Comparison of ENCODE assay signal across 1 cellular context in the genomic region with DNA sequence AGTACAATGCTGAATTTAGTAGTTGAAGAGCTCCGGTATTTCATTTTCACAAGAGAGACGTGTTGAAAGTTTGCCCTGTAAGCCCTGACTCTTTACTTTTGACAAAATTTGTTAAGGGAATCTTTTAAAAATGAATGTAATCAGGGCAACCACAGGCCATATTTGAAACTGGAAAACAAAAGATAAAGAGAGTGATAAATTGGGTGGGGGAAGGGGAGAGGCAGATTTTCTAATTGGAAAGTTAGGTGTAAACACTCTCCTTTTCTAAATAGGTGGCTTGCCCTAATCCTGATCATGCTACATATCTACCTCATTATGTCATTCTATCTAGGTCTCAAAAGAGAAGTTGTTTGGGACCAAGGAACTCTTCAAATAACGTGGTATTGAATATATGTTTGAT.
TF ChIP-seq lines count a peak whose summit lies in the region.

No MANE protein-coding gene starts in this region.

TF ChIP-seq in K562, 482 proteins besides CTCF, POLR2A, EP300 and RAD21 (continued from another document and continues in another):
- TF ChIP-seq RREB1 (CRISPR knock-in tag; IDR thresholded peaks at IDR 0.05), result no peak
- no peak for TF ChIP-seq CEBPB (tag; IDR thresholded peaks at IDR 0.05)
- TF ChIP-seq ARID1B (IDR thresholded peaks at IDR 0.05), result peak; percentile 53
- TF ChIP-seq CHD2 (IDR thresholded peaks at IDR 0.05; ENCODE audit: low read depth, low read length), result no peak
- no peak for TF ChIP-seq TCF15 (CRISPR knock-in tag; IDR thresholded peaks at IDR 0.05)
- TF ChIP-seq HES1 (IDR thresholded peaks at IDR 0.05; ENCODE audit: low read depth), result no peak
- TF ChIP-seq, protein P1, sequence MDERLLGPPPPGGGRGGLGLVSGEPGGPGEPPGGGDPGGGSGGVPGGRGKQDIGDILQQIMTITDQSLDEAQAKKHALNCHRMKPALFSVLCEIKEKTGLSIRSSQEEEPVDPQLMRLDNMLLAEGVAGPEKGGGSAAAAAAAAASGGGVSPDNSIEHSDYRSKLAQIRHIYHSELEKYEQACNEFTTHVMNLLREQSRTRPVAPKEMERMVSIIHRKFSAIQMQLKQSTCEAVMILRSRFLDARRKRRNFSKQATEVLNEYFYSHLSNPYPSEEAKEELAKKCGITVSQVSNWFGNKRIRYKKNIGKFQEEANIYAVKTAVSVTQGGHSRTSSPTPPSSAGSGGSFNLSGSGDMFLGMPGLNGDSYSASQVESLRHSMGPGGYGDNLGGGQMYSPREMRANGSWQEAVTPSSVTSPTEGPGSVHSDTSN (CRISPR knock-in tag; IDR thresholded peaks at IDR 0.05; ENCODE audit: low read depth), result no peak
- TF ChIP-seq, protein P1 (tag; conservative IDR thresholded peaks at IDR 0.05; ENCODE audit: low read depth), result 0 out of 2 replicates have a peak, but pooled peaks have one; percentile 23
- TF ChIP-seq TCF3 (CRISPR knock-in tag; IDR thresholded peaks at IDR 0.05), result no peak
- no peak for TF ChIP-seq TFAM (CRISPR knock-in tag; conservative IDR thresholded peaks at IDR 0.05)
- TF ChIP-seq, protein P2, sequence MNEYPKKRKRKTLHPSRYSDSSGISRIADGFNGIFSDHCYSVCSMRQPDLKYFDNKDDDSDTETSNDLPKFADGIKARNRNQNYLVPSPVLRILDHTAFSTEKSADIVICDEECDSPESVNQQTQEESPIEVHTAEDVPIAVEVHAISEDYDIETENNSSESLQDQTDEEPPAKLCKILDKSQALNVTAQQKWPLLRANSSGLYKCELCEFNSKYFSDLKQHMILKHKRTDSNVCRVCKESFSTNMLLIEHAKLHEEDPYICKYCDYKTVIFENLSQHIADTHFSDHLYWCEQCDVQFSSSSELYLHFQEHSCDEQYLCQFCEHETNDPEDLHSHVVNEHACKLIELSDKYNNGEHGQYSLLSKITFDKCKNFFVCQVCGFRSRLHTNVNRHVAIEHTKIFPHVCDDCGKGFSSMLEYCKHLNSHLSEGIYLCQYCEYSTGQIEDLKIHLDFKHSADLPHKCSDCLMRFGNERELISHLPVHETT (CRISPR knock-in tag; conservative IDR thresholded peaks at IDR 0.05 in 1 of 2, IDR thresholded peaks at IDR 0.05 in 1 of 2), result no peak
- TF ChIP-seq ZC3H11A (IDR thresholded peaks at IDR 0.05; ENCODE audit: low read depth, low read length), result no peak
- no peak for TF ChIP-seq ZNF699 (CRISPR knock-in tag; IDR thresholded peaks at IDR 0.05; ENCODE audit: insufficient replicate concordance)
- TF ChIP-seq ZNF644 (tag; IDR thresholded peaks at IDR 0.05; ENCODE audit: low read depth), result no peak
- no peak for TF ChIP-seq ZNF766 (CRISPR knock-in tag; conservative IDR thresholded peaks at IDR 0.05)
- TF ChIP-seq BRD9 (IDR thresholded peaks at IDR 0.05; ENCODE audit: low read depth, partially characterized antibody), result peak; percentile 48
- TF ChIP-seq HIVEP1 (CRISPR knock-in tag; IDR thresholded peaks at IDR 0.05), result no peak
- no peak for TF ChIP-seq FOXA1 (IDR thresholded peaks at IDR 0.05; ENCODE audit: borderline replicate concordance)
- TF ChIP-seq NFIX (CRISPR knock-in tag; IDR thresholded peaks at IDR 0.05; ENCODE audit: low read depth), result no peak
- peak; percentile 33; the same call in 1 of the 2 replicates for TF ChIP-seq NBN (IDR thresholded peaks at IDR 0.05; ENCODE audit: low read depth)
- no peak for TF ChIP-seq CREM (IDR thresholded peaks at IDR 0.05; ENCODE audit: low read depth)
- peak; percentile 25; the same call in 1 of the 2 replicates for TF ChIP-seq L3MBTL2 (IDR thresholded peaks at IDR 0.05)
- TF ChIP-seq CBFB (CRISPR knock-in tag; IDR thresholded peaks at IDR 0.05), result no peak
- no peak for TF ChIP-seq POLR3G (IDR thresholded peaks at IDR 0.05; ENCODE audit: extremely low read depth, insufficient read length, insufficient replicate concordance)
- no peak for TF ChIP-seq NRF1 (conservative IDR thresholded peaks at IDR 0.05 in 1 of 2, IDR thresholded peaks at IDR 0.05 in 1 of 2)
- no peak for TF ChIP-seq ZNF274 (IDR thresholded peaks at IDR 0.05; ENCODE audit: borderline replicate concordance, low read depth, low read length)
- TF ChIP-seq ETV6 (IDR thresholded peaks at IDR 0.05; ENCODE audit: borderline replicate concordance in 1 of 2, low read depth in 2 of 2, low read length in 1 of 2), result no peak
- no peak for TF ChIP-seq ETV6 (CRISPR knock-in tag; IDR thresholded peaks at IDR 0.05; ENCODE audit: borderline replicate concordance)
- TF ChIP-seq ZNF197 (CRISPR knock-in tag; IDR thresholded peaks at IDR 0.05; ENCODE audit: low read depth), result no peak
- TF ChIP-seq POU5F1 (IDR thresholded peaks at IDR 0.05; ENCODE audit: borderline replicate concordance, low read depth, low read length, partially characterized antibody), result no peak
- TF ChIP-seq DDX20 (tag; IDR thresholded peaks at IDR 0.05; ENCODE audit: low read depth), result no peak
- no peak for TF ChIP-seq XRCC3 (IDR thresholded peaks at IDR 0.05)
- TF ChIP-seq ZNF24 (IDR thresholded peaks at IDR 0.05), result no peak
- no peak for TF ChIP-seq HSF4 (CRISPR knock-in tag; IDR thresholded peaks at IDR 0.05; ENCODE audit: borderline replicate concordance)
- TF ChIP-seq TCF7L2 (IDR thresholded peaks at IDR 0.05; ENCODE audit: low read depth, low read length), result no peak
- TF ChIP-seq THRA (IDR thresholded peaks at IDR 0.05), result no peak
- TF ChIP-seq IFI16 (CRISPR knock-in tag; IDR thresholded peaks at IDR 0.05), result no peak
- TF ChIP-seq NCOA2 (IDR thresholded peaks at IDR 0.05; ENCODE audit: partially characterized antibody in 2 of 2), result no peak
- TF ChIP-seq E2F4 (CRISPR knock-in tag; IDR thresholded peaks at IDR 0.05; ENCODE audit: low read depth), result no peak
- no peak for TF ChIP-seq NONO (IDR thresholded peaks at IDR 0.05; ENCODE audit: low read depth in 2 of 2, low read length in 1 of 2)
- no peak for TF ChIP-seq SIX5 (IDR thresholded peaks at IDR 0.05; ENCODE audit: borderline replicate concordance in 1 of 2, insufficient read depth in 1 of 2, low read depth in 1 of 2, low read length in 2 of 2)
- TF ChIP-seq ILK (tag; IDR thresholded peaks at IDR 0.05; ENCODE audit: borderline replicate concordance, low read depth), result no peak
- TF ChIP-seq HDAC8 (tag; IDR thresholded peaks at IDR 0.05), result no peak
- TF ChIP-seq, protein P3, sequence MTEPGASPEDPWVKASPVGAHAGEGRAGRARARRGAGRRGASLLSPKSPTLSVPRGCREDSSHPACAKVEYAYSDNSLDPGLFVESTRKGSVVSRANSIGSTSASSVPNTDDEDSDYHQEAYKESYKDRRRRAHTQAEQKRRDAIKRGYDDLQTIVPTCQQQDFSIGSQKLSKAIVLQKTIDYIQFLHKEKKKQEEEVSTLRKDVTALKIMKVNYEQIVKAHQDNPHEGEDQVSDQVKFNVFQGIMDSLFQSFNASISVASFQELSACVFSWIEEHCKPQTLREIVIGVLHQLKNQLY (CRISPR knock-in tag; conservative IDR thresholded peaks at IDR 0.05), result no peak
- TF ChIP-seq ZNF586 (CRISPR knock-in tag; conservative IDR thresholded peaks at IDR 0.05), result no peak
- TF ChIP-seq KLF10 (CRISPR knock-in tag; IDR thresholded peaks at IDR 0.05), result no peak
- TF ChIP-seq SOX6 (IDR thresholded peaks at IDR 0.05), result no peak
- no peak for TF ChIP-seq ZNF444 (CRISPR knock-in tag; IDR thresholded peaks at IDR 0.05)
- TF ChIP-seq ZNF449 (CRISPR knock-in tag; IDR thresholded peaks at IDR 0.05), result no peak
- no peak for TF ChIP-seq KDM5B (IDR thresholded peaks at IDR 0.05; ENCODE audit: insufficient replicate concordance, low read depth, low read length)
- no peak for TF ChIP-seq MEF2A (IDR thresholded peaks at IDR 0.05; ENCODE audit: control insufficient read depth, low read depth, low read length)
- TF ChIP-seq ZZZ3 (IDR thresholded peaks at IDR 0.05), result no peak
- TF ChIP-seq NFRKB (IDR thresholded peaks at IDR 0.05; ENCODE audit: low read depth), result 0 out of 2 replicates have a peak, but pooled peaks have one; percentile 57
- 0 out of 4 replicates have a peak, but pooled peaks of 1 of the 2 experiments have one; percentile 23 for TF ChIP-seq FOXA3 (CRISPR knock-in tag; conservative IDR thresholded peaks at IDR 0.05 in 1 of 2, IDR thresholded peaks at IDR 0.05 in 1 of 2)
- TF ChIP-seq SMAD4 (CRISPR knock-in tag; conservative IDR thresholded peaks at IDR 0.05), result no peak
